Comparison of ENCODE assay signal across 11 cellular contexts in the genomic region with DNA sequence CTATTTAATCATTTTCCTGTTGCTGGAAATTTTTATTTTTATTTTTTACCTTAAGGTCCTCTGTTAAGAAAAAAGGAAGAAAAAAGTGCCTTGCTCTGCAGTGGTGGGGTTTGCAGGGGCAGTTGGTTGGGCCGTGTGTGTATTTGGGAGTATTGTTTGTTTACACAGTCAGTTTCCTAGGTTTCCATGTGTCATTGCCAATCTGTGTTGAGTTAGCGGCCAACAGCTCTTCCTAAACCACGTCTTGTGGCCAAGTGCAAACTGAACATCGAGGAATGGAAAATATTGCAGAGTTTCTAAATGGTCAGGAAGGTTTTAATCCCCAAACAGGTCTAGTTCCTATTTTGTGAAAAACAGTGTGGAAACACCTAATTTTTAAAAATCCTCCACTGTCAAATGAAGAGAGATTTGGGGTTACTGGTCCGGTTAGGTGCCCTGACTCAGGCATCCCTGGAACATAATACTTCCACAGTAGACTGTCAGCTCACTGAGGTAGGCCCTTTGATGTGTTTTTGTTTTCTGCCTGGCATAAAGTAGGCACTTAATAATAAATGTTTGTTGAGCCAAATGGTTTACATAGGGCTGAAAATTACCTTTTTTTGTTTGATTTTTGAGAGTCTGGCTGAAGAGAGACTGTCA. TPM values are rescaled to one million over a fixed set of nuclear protein-coding genes. Genes with fewer than 3 reads are reported as not detected.
DNase-seq lines count a peak whose midpoint lies in the region; ATAC-seq and TF ChIP-seq lines count a peak whose summit lies in the region.
"Had no signal": no experiment of that assay in that cellular context is flagged by ENCODE, and none has a peak within 500 bp of the region (broad histone marks: within the 10 kb centered on the region; RNA-seq: fewer than 3 reads in every experiment).

No MANE protein-coding gene starts in this region.

- H3K4me3 ChIP-seq in adipocyte (ENCODE audit: low read length) (peak overlapping the region; percentile 18), left lung (no peak overlapping the region), vagina (no peak overlapping the region)
- H3K4me3 ChIP-seq: BLaER1 treated with 17β-estradiol and CSF1 and Interleukin-3, amounts not matched to agents 10 nM and 100 nM had no signal

- H3K27me3 Mint-ChIP-seq in activated naive CD4-positive, alpha-beta T cell treated with anti-CD3 and anti-CD28 coated beads for 36 hours (ENCODE audit: low read depth): peaks cover 10% of the 10 kb centered on the region
- H3K27me3 Mint-ChIP-seq in type B pancreatic cell: peaks cover 3% of the 10 kb centered on the region

- no peak for TF ChIP-seq POLR2A in vagina (IDR thresholded peaks at IDR 0.05)

- H3K27ac Mint-ChIP-seq in activated naive CD4-positive, alpha-beta T cell treated with anti-CD3 and anti-CD28 coated beads for 36 hours: no peak overlapping the region
- H3K27ac Mint-ChIP-seq in type B pancreatic cell: no peak overlapping the region
- H3K27ac Mint-ChIP-seq: effector memory CD8-positive, alpha-beta T cell had no signal

- no peaks in the 10 kb centered on the region for H3K9me3 Mint-ChIP-seq in activated naive CD4-positive, alpha-beta T cell treated with anti-CD3 and anti-CD28 coated beads for 36 hours
- H3K9me3 Mint-ChIP-seq in type B pancreatic cell: no peaks in the 10 kb centered on the region
- H3K9me3 Mint-ChIP-seq: effector memory CD8-positive, alpha-beta T cell had no signal

- H3K36me3 ChIP-seq in adipocyte (ENCODE audit: control insufficient read depth, insufficient read depth, low read length, severe bottlenecking) (no peaks in the 10 kb centered on the region), left lung (no peaks in the 10 kb centered on the region), vagina (no peaks in the 10 kb centered on the region)
- H3K36me3 ChIP-seq: BLaER1 treated with 17β-estradiol and CSF1 and Interleukin-3, amounts not matched to agents 10 nM and 100 nM had no signal

- intact Hi-C loops in left lung (cut with DNase I): no loop called here
- intact Hi-C loops in vagina (cut with DNase I): no loop called here
- intact Hi-C loops in activated naive CD4-positive, alpha-beta T cell treated with anti-CD3 and anti-CD28 coated beads for 36 hours (cut with micrococcal nuclease): no loop called here

- no peaks in the 10 kb centered on the region for H3K4me1 Mint-ChIP-seq in activated naive CD4-positive, alpha-beta T cell treated with anti-CD3 and anti-CD28 coated beads for 36 hours (ENCODE audit: low read depth)
- peaks cover 10% of the 10 kb centered on the region for H3K4me1 Mint-ChIP-seq in type B pancreatic cell (ENCODE audit: unreplicated experiment)

- H3K9ac ChIP-seq in adipocyte (ENCODE audit: low read length): no peak overlapping the region
- H3K9ac ChIP-seq: BLaER1 treated with 17β-estradiol and CSF1 and Interleukin-3, amounts not matched to agents 10 nM and 100 nM had no signal

- CTCF ChIA-PET in activated naive CD4-positive, alpha-beta T cell treated with anti-CD3 and anti-CD28 coated beads for 36 hours (lab: Charles Lee): interaction anchor here (1.1 kb wide), 1 partner anchor 31 kb away, joined by 3 read pairs; no protein-coding TSS in a partner anchor

- H3K4me3 Mint-ChIP-seq in activated naive CD4-positive, alpha-beta T cell treated with anti-CD3 and anti-CD28 coated beads for 36 hours: no peak overlapping the region
- H3K4me3 Mint-ChIP-seq in type B pancreatic cell: no peak overlapping the region
- H3K4me3 Mint-ChIP-seq: effector memory CD8-positive, alpha-beta T cell had no signal

- peak; percentile 87 for ATAC-seq in left lung
- ATAC-seq: effector memory CD8-positive, alpha-beta T cell; HCT116 had no signal

- H3K9me3 ChIP-seq in adipocyte (ENCODE audit: control insufficient read depth, low read length) (no peaks in the 10 kb centered on the region), left lung (no peaks in the 10 kb centered on the region), vagina (no peaks in the 10 kb centered on the region)
- H3K9me3 ChIP-seq: BLaER1 treated with 17β-estradiol and CSF1 and Interleukin-3, amounts not matched to agents 10 nM and 100 nM had no signal

- DNase-seq in SKM-1 treated with dmso at 0.1 percent for 144 hours (lab: John Stamatoyannopoulos, UW; ENCODE audit: unreplicated experiment) (peak; percentile 6), SKM-1 (lab: John Stamatoyannopoulos, UW; ENCODE audit: unreplicated experiment) (no peak), adipocyte (ENCODE audit: low read depth) (no peak), left lung (no peak), vagina (ENCODE audit: extremely low spot score in 2 of 2) (no peak), type B pancreatic cell (ENCODE audit: extremely low spot score, unreplicated experiment) (no peak)
- no peak for DNase-seq in activated naive CD4-positive, alpha-beta T cell treated with anti-CD3 and anti-CD28 coated beads for 36 hours
- DNase-seq in activated naive CD4-positive, alpha-beta T cell (lab: John Stamatoyannopoulos, UW): no peak
- DNase-seq: effector memory CD8-positive, alpha-beta T cell had no signal

- no peak for TF ChIP-seq CTCF in left lung (IDR thresholded peaks at IDR 0.05)
- no peak for TF ChIP-seq CTCF in vagina (IDR thresholded peaks at IDR 0.05)
- TF ChIP-seq CTCF in type B pancreatic cell (conservative IDR thresholded peaks at IDR 0.05): no peak

- H3K27ac ChIP-seq in left lung (peak overlapping the region; percentile 51 to 57), vagina (peak overlapping the region; percentile 47)
- H3K27ac ChIP-seq: BLaER1 treated with 17β-estradiol and CSF1 and Interleukin-3, amounts not matched to agents 10 nM and 100 nM had no signal

- H3K4me1 ChIP-seq in adipocyte (ENCODE audit: control insufficient read depth, insufficient read depth, low read length): peaks cover 24% of the 10 kb centered on the region
- H3K4me1 ChIP-seq in left lung: peaks cover 18 to 21% of the 10 kb centered on the region in 2 donors
- peaks cover 36% of the 10 kb centered on the region for H3K4me1 ChIP-seq in vagina
- H3K4me1 ChIP-seq: BLaER1 treated with 17β-estradiol and CSF1 and Interleukin-3, amounts not matched to agents 10 nM and 100 nM had no signal

- H3K27me3 ChIP-seq in adipocyte (replicated peaks; ENCODE audit: control insufficient read depth, insufficient read depth, low read length): no peaks in the 10 kb centered on the region
- H3K27me3 ChIP-seq in left lung: no peaks in the 10 kb centered on the region
- H3K27me3 ChIP-seq in vagina: no peaks in the 10 kb centered on the region
- H3K27me3 ChIP-seq: BLaER1 treated with 17β-estradiol and CSF1 and Interleukin-3, amounts not matched to agents 10 nM and 100 nM had no signal

- no peaks in the 10 kb centered on the region for H3K36me3 Mint-ChIP-seq in activated naive CD4-positive, alpha-beta T cell treated with anti-CD3 and anti-CD28 coated beads for 36 hours (ENCODE audit: low read depth)
- no peaks in the 10 kb centered on the region for H3K36me3 Mint-ChIP-seq in type B pancreatic cell

RNA-seq across cellular contexts. Expression of a gene that starts 37.0 kb away (rescaled TPM):
- total RNA-seq in left lung (10 to 100 TPM; 19.4 to 23.6 TPM), vagina (38.5 TPM), type B pancreatic cell (ENCODE audit: low replicate concordance) (2.2 and 4.0 TPM in 2 replicates)
- total RNA-seq in activated naive CD4-positive, alpha-beta T cell treated with anti-CD3 and anti-CD28 coated beads for 36 hours: not detected
